ENCODE assay signal across 8 cellular contexts in genomic region chr3:13419356-13420050, GRCh38. TPM values are rescaled to one million over a fixed set of nuclear protein-coding genes. Genes with fewer than 3 reads are reported as not detected.
A peak's percentile ranks its signal among the peaks of the same experiment; 100 is the strongest.
DNase-seq lines count a peak whose midpoint lies in the region; ATAC-seq lines count a peak whose summit lies in the region.

No MANE protein-coding gene starts in this region.

- peak overlapping the region; percentile 41 for H2BK15ac ChIP-seq in neuronal stem cell (ENCODE audit: low read length)

- peaks cover 1 to 15% of the 10 kb centered on the region in 2 donors for H3K36me3 ChIP-seq in neuronal stem cell (replicated peaks in 1 of 2; ENCODE audit: control insufficient read depth in 2 of 2, insufficient read depth in 2 of 2, low read length in 2 of 2)
- H3K36me3 ChIP-seq in thymus (ENCODE audit: control insufficient read depth, insufficient read depth), result no peaks in the 10 kb centered on the region

- no peak overlapping the region for H2BK12ac ChIP-seq in neuronal stem cell (ENCODE audit: low read length)

- H3K27ac ChIP-seq in neuronal stem cell (replicated peaks; ENCODE audit: low read length) (no peak overlapping the region), thymus (ENCODE audit: low read depth) (peak overlapping the region; percentile 96)

- peak overlapping the region; percentile 97 for H2AFZ ChIP-seq in neuronal stem cell (ENCODE audit: low read length)

- peak overlapping the region; percentile 82 for H3K23ac ChIP-seq in neuronal stem cell (ENCODE audit: low read depth, low read length, poor library complexity)

- H3K4me3 ChIP-seq in neuronal stem cell (ENCODE audit: low read length in 2 of 2), result peak overlapping the region; percentile 91 to 98
- peak overlapping the region; percentile 83 for H3K4me3 ChIP-seq in thymus (ENCODE audit: low read length)

- H2AK5ac ChIP-seq in neuronal stem cell (ENCODE audit: low read depth, low read length), result peak overlapping the region; percentile 91

- H3K18ac ChIP-seq in neuronal stem cell (ENCODE audit: low read length), result peak overlapping the region; percentile 99

- H2BK120ac ChIP-seq in neuronal stem cell (ENCODE audit: low read depth, low read length), result no peak overlapping the region

- H4K91ac ChIP-seq in neuronal stem cell (ENCODE audit: low read depth, low read length, poor library complexity), result no peak overlapping the region

- peaks cover 11% of the 10 kb centered on the region for H3K79me1 ChIP-seq in neuronal stem cell (ENCODE audit: low read depth, low read length)

- no CpG with 5 or more reads among the region's 74 CpGs for WGBS in neuronal stem cell (ENCODE audit: extremely low coverage in 2 of 2, insufficient read length in 2 of 2, insufficient replicate concordance in 1 of 2), 2 donors
- WGBS in thymus, result under 1% methylated on average over 74 of the region's 74 CpGs

- H3K4ac ChIP-seq in neuronal stem cell (ENCODE audit: low read length), result peak overlapping the region; percentile 78

- DNase-seq in NCI-H510A (lab: John Stamatoyannopoulos, UW) (peak; percentile 22), activated T-helper 1 cell treated with Interleukin-2 at 50 U/mL for 16 hours (ENCODE audit: low read depth) (peak; percentile 45), germinal center (ENCODE audit: low spot score) (peak; percentile 81), neuronal stem cell (ENCODE audit: low spot score) (peak; percentile 32)

- ATAC-seq in GM18868 (IDR thresholded peaks at IDR 0.05; ENCODE audit: unreplicated experiment), result peak; percentile 45
- peak; percentile 36 for ATAC-seq in HG02870 (IDR thresholded peaks at IDR 0.05; ENCODE audit: unreplicated experiment)
- no peak for ATAC-seq in GM18520 (IDR thresholded peaks at IDR 0.05; ENCODE audit: unreplicated experiment)

- H3K9ac ChIP-seq in neuronal stem cell (ENCODE audit: low read depth, low read length, poor library complexity), result peak overlapping the region; percentile 98

- peak overlapping the region; percentile 88 for H2BK5ac ChIP-seq in neuronal stem cell (ENCODE audit: low read length)

- no peak overlapping the region for H4K8ac ChIP-seq in neuronal stem cell (ENCODE audit: low read depth, low read length)

- H3K9me3 ChIP-seq in neuronal stem cell (replicated peaks in 1 of 2; ENCODE audit: control insufficient read depth in 2 of 2, insufficient read depth in 1 of 2, low read depth in 1 of 2, low read length in 2 of 2), result no peaks in the 10 kb centered on the region
- no peaks in the 10 kb centered on the region for H3K9me3 ChIP-seq in thymus (ENCODE audit: control insufficient read depth)

- H3K4me1 ChIP-seq in neuronal stem cell (ENCODE audit: control insufficient read depth in 2 of 2, insufficient read depth in 1 of 2, low read depth in 1 of 2, low read length in 2 of 2), result peaks cover 9 to 19% of the 10 kb centered on the region in 2 donors
- peaks cover 36% of the 10 kb centered on the region for H3K4me1 ChIP-seq in thymus (ENCODE audit: control insufficient read depth, insufficient read depth, low read length)

- H3K14ac ChIP-seq in neuronal stem cell (ENCODE audit: low read length), result peak overlapping the region; percentile 97

- peaks cover 0 to 13% (median 4%) of the 10 kb centered on the region in 3 experiments for H3K27me3 ChIP-seq in neuronal stem cell (ENCODE audit: control insufficient read depth in 3 of 3, insufficient read depth in 3 of 3, low read depth in 1 of 3, low read length in 3 of 3)
- H3K27me3 ChIP-seq in thymus (ENCODE audit: control insufficient read depth, insufficient read depth), result no peaks in the 10 kb centered on the region

- peak overlapping the region; percentile 89 for H3K4me2 ChIP-seq in neuronal stem cell (ENCODE audit: insufficient read depth, low read length, poor library complexity, severe bottlenecking)

RNA-seq across cellular contexts. Expression of gene NUP210, which starts 0.6 kb away (rescaled TPM):
- polyA plus RNA-seq in neuronal stem cell (2013, experiment 1 of 2), result 35.4 TPM
- 35.8 TPM for polyA plus RNA-seq in neuronal stem cell (2013, experiment 2 of 2)
- 22.9 TPM for polyA plus RNA-seq in thymus

Comparison
In these comparisons a context has a peak if more than half of its experiments do, and no peak if none do; other contexts are left out.
1. DNase-seq: peak in every context shown above with its lines; median percentile 81 in germinal center; 45 in activated T-helper 1 cell treated with Interleukin-2 at 50 U/mL for 16 hours; 32 in neuronal stem cell; 22 in NCI-H510A.